8 cellular contexts compared by ENCODE assay signal in genomic region chr19:52269338-52270261, GRCh38. TPM values are rescaled to one million over a fixed set of nuclear protein-coding genes. Genes with fewer than 3 reads are reported as not detected.
DNase-seq lines count a peak whose midpoint lies in the region; ATAC-seq and TF ChIP-seq lines count a peak whose summit lies in the region.

Gene ZNF766, plus strand, starts transcription at chr19:52269587. Its CDS starts 27 bp downstream, at chr19:52269614.

- H3K27me3 ChIP-seq in spleen (replicated peaks in 1 of 7): no peaks in the 10 kb centered on the region

- H3K27ac ChIP-seq in caudate nucleus (ENCODE audit: low read depth, low read length) (peak within 1 kb of the TSS; percentile 96), spleen (peak within 1 kb of the TSS; percentile 95 to 99 (median 98))

- peaks cover 39% of the 10 kb centered on the region for H3K36me3 Mint-ChIP-seq in activated B cell treated with CpG ODN at 0.5 μM for 24 hours (ENCODE audit: low read depth)

- WGBS in spleen, 5 donors: 0% methylated on average over 58 to 70 of the region's 70 CpGs

- peak; percentile 52 for DNase-seq in AG04449 (ENCODE audit: low read depth, low spot score)
- DNase-seq in NCI-H345 (lab: John Stamatoyannopoulos, UW): peak; percentile 95
- peak; percentile 98 for DNase-seq in activated B cell treated with CpG ODN at 0.5 μM for 24 hours
- peak; percentile 70 to 98 (median 93) for DNase-seq in caudate nucleus (lab: John Stamatoyannopoulos, UW)
- DNase-seq in inferior parietal cortex (ENCODE audit: extremely low spot score): peak; percentile 92
- DNase-seq in spleen: peak; percentile 99

- peak; percentile 92 for ATAC-seq in HG03196 (IDR thresholded peaks at IDR 0.05; ENCODE audit: unreplicated experiment)
- peak; percentile 97 for ATAC-seq in activated B cell treated with CpG ODN at 0.5 μM for 24 hours (ENCODE audit: low read depth)

- H3K4me3 ChIP-seq in AG04449 (ENCODE audit: low read depth, low read length) (peak within 1 kb of the TSS; percentile 96), spleen (peak within 1 kb of the TSS; percentile 67 to 98 (median 92))

- POLR2A ChIA-PET in AG04449 (lab: Yijun Ruan, JAX) (no interaction called here), activated B cell treated with CpG ODN at 0.5 μM for 24 hours (lab: Charles Lee) (interaction anchor here (0.6 to 1.3 kb wide), 5 partner anchors 9 to 719 kb away, joined by 3 to 11 read pairs (median 4); partner anchors contain the start of genes PPP2R1A and ZNF880)

- peaks cover 45% of the 10 kb centered on the region for H3K4me1 Mint-ChIP-seq in activated B cell treated with CpG ODN at 0.5 μM for 24 hours

- H3K4me1 ChIP-seq in spleen: peaks cover 16 to 51% (median 27%) of the 10 kb centered on the region in 6 donors

- peaks cover 0 to 17% (median 3%) of the 10 kb centered on the region in 8 donors for H3K9me3 ChIP-seq in spleen

- H3K36me3 ChIP-seq in spleen: peaks cover 0 to 28% (median 10%) of the 10 kb centered on the region in 6 donors

- CTCF ChIA-PET in AG04449 (lab: Yijun Ruan, JAX) (interaction anchor here (1.3 kb wide), 1 partner anchor 32 kb away, joined by 3 read pairs; no protein-coding TSS in a partner anchor), activated B cell treated with CpG ODN at 0.5 μM for 24 hours (lab: Charles Lee) (no interaction called here)

- in situ Hi-C loops in GM18951 (cut with MboI; ENCODE audit: low sequenced_read_pairs, unreplicated experiment): no loop called here

- intact Hi-C loops in activated B cell treated with CpG ODN at 0.5 μM for 24 hours (cut with micrococcal nuclease) (loop anchor here (1.0 to 5.0 kb wide), 3 partner anchors 28 to 468 kb away; partner anchors contain the start of genes ZNF480, ZNF611 and ZNF616), spleen (cut with DNase I; ENCODE audit: low total_unique reads) (no loop called here)

- peak within 1 kb of the TSS; percentile 98 for H3K4me3 Mint-ChIP-seq in activated B cell treated with CpG ODN at 0.5 μM for 24 hours

- H3K9me3 Mint-ChIP-seq in activated B cell treated with CpG ODN at 0.5 μM for 24 hours: peaks cover 3% of the 10 kb centered on the region

- peak; percentile 91 for TF ChIP-seq POLR2A in GM18951 (IDR thresholded peaks at IDR 0.05; ENCODE audit: extremely low read depth, insufficient read depth, insufficient read length)
- TF ChIP-seq POLR2A in spleen (IDR thresholded peaks at IDR 0.05): peak in 1 of 3 donors; percentile 10

- TF ChIP-seq CTCF in AG04449 (IDR thresholded peaks at IDR 0.05; ENCODE audit: insufficient read depth, low read length, missing control alignments) (no peak), activated B cell treated with CpG ODN at 0.5 μM for 24 hours (IDR thresholded peaks at IDR 0.05) (no peak), spleen (IDR thresholded peaks at IDR 0.05 in 8 of 11, conservative IDR thresholded peaks at IDR 0.05 in 3 of 11) (peak in 3 of 11 experiments; percentile 19 to 41 (median 35))

- no peaks in the 10 kb centered on the region for H3K27me3 Mint-ChIP-seq in activated B cell treated with CpG ODN at 0.5 μM for 24 hours

- peak within 1 kb of the TSS; percentile 94 for H3K27ac Mint-ChIP-seq in activated B cell treated with CpG ODN at 0.5 μM for 24 hours

RNA-seq across cellular contexts. Expression of gene ZNF766, which starts in this region (rescaled TPM):
- total RNA-seq in activated B cell treated with CpG ODN at 0.5 μM for 24 hours (33.0 and 35.0 TPM in 2 replicates), spleen (10 to 100 TPM; 11.7 to 24.9 (median 19.1) TPM)
- polyA plus RNA-seq in spleen: 1 to 10 TPM; 4.2 to 4.5 (median 4.3) TPM

Comparison
In these comparisons a context has a peak if more than half of its experiments do, and no peak if none do; other contexts are left out.
1. Peak in every context shown above with its lines: DNase-seq, ATAC-seq, H3K4me3 ChIP-seq and H3K27ac ChIP-seq.